Comparison of ENCODE assay signal across 2 cellular contexts in genomic region chr16:71969353-71969752, GRCh38.
TF ChIP-seq lines count a peak whose summit lies in the region.

No MANE protein-coding gene starts in this region.

TF ChIP-seq in HepG2, 621 proteins besides CTCF, POLR2A, EP300 and RAD21:
- TF ChIP-seq ZNF7 (CRISPR knock-in tag; IDR thresholded peaks at IDR 0.05) (peak; percentile 79), ZNF770 (CRISPR knock-in tag; IDR thresholded peaks at IDR 0.05) (peak; percentile 95)
- TF ChIP-seq, protein P1, sequence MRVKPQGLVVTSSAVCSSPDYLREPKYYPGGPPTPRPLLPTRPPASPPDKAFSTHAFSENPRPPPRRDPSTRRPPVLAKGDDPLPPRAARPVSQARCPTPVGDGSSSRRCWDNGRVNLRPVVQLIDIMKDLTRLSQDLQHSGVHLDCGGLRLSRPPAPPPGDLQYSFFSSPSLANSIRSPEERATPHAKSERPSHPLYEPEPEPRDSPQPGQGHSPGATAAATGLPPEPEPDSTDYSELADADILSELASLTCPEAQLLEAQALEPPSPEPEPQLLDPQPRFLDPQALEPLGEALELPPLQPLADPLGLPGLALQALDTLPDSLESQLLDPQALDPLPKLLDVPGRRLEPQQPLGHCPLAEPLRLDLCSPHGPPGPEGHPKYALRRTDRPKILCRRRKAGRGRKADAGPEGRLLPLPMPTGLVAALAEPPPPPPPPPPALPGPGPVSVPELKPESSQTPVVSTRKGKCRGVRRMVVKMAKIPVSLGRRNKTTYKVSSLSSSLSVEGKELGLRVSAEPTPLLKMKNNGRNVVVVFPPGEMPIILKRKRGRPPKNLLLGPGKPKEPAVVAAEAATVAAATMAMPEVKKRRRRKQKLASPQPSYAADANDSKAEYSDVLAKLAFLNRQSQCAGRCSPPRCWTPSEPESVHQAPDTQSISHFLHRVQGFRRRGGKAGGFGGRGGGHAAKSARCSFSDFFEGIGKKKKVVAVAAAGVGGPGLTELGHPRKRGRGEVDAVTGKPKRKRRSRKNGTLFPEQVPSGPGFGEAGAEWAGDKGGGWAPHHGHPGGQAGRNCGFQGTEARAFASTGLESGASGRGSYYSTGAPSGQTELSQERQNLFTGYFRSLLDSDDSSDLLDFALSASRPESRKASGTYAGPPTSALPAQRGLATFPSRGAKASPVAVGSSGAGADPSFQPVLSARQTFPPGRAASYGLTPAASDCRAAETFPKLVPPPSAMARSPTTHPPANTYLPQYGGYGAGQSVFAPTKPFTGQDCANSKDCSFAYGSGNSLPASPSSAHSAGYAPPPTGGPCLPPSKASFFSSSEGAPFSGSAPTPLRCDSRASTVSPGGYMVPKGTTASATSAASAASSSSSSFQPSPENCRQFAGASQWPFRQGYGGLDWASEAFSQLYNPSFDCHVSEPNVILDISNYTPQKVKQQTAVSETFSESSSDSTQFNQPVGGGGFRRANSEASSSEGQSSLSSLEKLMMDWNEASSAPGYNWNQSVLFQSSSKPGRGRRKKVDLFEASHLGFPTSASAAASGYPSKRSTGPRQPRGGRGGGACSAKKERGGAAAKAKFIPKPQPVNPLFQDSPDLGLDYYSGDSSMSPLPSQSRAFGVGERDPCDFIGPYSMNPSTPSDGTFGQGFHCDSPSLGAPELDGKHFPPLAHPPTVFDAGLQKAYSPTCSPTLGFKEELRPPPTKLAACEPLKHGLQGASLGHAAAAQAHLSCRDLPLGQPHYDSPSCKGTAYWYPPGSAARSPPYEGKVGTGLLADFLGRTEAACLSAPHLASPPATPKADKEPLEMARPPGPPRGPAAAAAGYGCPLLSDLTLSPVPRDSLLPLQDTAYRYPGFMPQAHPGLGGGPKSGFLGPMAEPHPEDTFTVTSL (CRISPR knock-in tag; IDR thresholded peaks at IDR 0.05; ENCODE audit: borderline replicate concordance), result no peak

TF ChIP-seq in GM23338, 12 proteins besides CTCF, POLR2A, EP300 and RAD21:
- TF ChIP-seq POLR2AphosphoS5 (IDR thresholded peaks at IDR 0.05; ENCODE audit: low read depth) (no peak), EZH2 (IDR thresholded peaks at IDR 0.05; ENCODE audit: low read depth, unreplicated experiment) (no peak), JUNB (IDR thresholded peaks at IDR 0.05; ENCODE audit: unreplicated experiment) (no peak), STAT1 (IDR thresholded peaks at IDR 0.05; ENCODE audit: unreplicated experiment) (no peak), NANOG (IDR thresholded peaks at IDR 0.05; ENCODE audit: borderline replicate concordance) (no peak), ZNF331 (CRISPR knock-in tag; IDR thresholded peaks at IDR 0.05; ENCODE audit: low read depth) (no peak), CREB1 (CRISPR knock-in tag; IDR thresholded peaks at IDR 0.05; ENCODE audit: low read depth) (no peak), EZH2phosphoT487 (IDR thresholded peaks at IDR 0.05; ENCODE audit: unreplicated experiment) (no peak), ZNF114 (CRISPR knock-in tag; IDR thresholded peaks at IDR 0.05) (no peak)
- TF ChIP-seq, protein P2, sequence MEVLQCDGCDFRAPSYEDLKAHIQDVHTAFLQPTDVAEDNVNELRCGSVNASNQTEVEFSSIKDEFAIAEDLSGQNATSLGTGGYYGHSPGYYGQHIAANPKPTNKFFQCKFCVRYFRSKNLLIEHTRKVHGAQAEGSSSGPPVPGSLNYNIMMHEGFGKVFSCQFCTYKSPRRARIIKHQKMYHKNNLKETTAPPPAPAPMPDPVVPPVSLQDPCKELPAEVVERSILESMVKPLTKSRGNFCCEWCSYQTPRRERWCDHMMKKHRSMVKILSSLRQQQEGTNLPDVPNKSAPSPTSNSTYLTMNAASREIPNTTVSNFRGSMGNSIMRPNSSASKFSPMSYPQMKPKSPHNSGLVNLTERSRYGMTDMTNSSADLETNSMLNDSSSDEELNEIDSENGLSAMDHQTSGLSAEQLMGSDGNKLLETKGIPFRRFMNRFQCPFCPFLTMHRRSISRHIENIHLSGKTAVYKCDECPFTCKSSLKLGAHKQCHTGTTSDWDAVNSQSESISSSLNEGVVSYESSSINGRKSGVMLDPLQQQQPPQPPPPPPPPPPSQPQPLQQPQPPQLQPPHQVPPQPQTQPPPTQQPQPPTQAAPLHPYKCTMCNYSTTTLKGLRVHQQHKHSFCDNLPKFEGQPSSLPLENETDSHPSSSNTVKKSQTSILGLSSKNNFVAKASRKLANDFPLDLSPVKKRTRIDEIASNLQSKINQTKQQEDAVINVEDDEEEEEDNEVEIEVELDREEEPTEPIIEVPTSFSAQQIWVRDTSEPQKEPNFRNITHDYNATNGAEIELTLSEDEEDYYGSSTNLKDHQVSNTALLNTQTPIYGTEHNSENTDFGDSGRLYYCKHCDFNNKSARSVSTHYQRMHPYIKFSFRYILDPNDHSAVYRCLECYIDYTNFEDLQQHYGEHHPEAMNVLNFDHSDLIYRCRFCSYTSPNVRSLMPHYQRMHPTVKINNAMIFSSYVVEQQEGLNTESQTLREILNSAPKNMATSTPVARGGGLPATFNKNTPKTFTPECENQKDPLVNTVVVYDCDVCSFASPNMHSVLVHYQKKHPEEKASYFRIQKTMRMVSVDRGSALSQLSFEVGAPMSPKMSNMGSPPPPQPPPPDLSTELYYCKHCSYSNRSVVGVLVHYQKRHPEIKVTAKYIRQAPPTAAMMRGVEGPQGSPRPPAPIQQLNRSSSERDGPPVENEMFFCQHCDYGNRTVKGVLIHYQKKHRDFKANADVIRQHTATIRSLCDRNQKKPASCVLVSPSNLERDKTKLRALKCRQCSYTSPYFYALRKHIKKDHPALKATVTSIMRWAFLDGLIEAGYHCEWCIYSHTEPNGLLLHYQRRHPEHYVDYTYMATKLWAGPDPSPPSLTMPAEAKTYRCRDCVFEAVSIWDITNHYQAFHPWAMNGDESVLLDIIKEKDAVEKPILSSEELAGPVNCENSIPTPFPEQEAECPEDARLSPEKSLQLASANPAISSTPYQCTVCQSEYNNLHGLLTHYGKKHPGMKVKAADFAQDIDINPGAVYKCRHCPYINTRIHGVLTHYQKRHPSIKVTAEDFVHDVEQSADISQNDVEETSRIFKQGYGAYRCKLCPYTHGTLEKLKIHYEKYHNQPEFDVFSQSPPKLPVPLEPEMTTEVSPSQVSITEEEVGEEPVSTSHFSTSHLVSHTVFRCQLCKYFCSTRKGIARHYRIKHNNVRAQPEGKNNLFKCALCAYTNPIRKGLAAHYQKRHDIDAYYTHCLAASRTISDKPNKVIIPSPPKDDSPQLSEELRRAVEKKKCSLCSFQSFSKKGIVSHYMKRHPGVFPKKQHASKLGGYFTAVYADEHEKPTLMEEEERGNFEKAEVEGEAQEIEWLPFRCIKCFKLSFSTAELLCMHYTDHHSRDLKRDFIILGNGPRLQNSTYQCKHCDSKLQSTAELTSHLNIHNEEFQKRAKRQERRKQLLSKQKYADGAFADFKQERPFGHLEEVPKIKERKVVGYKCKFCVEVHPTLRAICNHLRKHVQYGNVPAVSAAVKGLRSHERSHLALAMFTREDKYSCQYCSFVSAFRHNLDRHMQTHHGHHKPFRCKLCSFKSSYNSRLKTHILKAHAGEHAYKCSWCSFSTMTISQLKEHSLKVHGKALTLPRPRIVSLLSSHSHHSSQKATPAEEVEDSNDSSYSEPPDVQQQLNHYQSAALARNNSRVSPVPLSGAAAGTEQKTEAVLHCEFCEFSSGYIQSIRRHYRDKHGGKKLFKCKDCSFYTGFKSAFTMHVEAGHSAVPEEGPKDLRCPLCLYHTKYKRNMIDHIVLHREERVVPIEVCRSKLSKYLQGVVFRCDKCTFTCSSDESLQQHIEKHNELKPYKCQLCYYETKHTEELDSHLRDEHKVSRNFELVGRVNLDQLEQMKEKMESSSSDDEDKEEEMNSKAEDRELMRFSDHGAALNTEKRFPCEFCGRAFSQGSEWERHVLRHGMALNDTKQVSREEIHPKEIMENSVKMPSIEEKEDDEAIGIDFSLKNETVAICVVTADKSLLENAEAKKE (CRISPR knock-in tag; IDR thresholded peaks at IDR 0.05), result no peak
- TF ChIP-seq, protein P3, sequence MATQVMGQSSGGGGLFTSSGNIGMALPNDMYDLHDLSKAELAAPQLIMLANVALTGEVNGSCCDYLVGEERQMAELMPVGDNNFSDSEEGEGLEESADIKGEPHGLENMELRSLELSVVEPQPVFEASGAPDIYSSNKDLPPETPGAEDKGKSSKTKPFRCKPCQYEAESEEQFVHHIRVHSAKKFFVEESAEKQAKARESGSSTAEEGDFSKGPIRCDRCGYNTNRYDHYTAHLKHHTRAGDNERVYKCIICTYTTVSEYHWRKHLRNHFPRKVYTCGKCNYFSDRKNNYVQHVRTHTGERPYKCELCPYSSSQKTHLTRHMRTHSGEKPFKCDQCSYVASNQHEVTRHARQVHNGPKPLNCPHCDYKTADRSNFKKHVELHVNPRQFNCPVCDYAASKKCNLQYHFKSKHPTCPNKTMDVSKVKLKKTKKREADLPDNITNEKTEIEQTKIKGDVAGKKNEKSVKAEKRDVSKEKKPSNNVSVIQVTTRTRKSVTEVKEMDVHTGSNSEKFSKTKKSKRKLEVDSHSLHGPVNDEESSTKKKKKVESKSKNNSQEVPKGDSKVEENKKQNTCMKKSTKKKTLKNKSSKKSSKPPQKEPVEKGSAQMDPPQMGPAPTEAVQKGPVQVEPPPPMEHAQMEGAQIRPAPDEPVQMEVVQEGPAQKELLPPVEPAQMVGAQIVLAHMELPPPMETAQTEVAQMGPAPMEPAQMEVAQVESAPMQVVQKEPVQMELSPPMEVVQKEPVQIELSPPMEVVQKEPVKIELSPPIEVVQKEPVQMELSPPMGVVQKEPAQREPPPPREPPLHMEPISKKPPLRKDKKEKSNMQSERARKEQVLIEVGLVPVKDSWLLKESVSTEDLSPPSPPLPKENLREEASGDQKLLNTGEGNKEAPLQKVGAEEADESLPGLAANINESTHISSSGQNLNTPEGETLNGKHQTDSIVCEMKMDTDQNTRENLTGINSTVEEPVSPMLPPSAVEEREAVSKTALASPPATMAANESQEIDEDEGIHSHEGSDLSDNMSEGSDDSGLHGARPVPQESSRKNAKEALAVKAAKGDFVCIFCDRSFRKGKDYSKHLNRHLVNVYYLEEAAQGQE (IDR thresholded peaks at IDR 0.05; ENCODE audit: unreplicated experiment), result no peak
- TF ChIP-seq, protein P4, sequence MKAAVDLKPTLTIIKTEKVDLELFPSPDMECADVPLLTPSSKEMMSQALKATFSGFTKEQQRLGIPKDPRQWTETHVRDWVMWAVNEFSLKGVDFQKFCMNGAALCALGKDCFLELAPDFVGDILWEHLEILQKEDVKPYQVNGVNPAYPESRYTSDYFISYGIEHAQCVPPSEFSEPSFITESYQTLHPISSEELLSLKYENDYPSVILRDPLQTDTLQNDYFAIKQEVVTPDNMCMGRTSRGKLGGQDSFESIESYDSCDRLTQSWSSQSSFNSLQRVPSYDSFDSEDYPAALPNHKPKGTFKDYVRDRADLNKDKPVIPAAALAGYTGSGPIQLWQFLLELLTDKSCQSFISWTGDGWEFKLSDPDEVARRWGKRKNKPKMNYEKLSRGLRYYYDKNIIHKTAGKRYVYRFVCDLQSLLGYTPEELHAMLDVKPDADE (IDR thresholded peaks at IDR 0.05), result no peak
TF ChIP-seq in GM23338: peak in this region for 0.
